Comparison of ENCODE assay signal across 8 cellular contexts in the genomic region with DNA sequence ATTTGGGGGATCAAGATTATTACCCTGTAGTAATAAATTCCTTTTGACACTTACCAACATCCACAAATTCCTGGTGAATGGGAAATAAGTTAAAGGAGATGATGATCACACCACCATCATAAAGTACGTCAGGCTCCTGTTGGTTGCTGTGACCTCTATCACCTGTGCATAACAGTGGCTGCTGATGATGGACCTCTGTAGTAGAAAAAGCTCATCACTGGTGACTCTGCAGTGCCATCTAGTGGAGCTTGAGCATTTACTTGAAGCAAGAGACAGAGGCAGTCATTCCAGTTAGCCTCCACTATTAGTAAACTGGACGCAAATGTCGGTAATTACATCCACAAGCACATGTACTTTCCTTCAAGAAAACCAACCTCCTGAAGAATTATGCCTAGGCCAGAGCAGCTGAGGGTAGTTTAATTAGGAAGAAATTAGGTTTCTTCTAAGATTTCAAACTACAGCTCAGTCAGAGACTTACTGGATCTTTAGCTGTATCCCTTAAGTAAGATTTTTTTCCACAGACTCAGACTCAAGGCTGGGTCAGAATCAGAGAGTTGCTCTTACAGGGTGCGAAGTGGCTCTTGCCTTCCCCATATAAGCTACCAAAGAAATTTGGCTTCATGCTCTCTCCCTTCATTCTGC. TPM values are rescaled to one million over a fixed set of nuclear protein-coding genes. Genes with fewer than 3 reads are reported as not detected.
DNase-seq lines count a peak whose midpoint lies in the region; ATAC-seq, FAIRE-seq and TF ChIP-seq lines count a peak whose summit lies in the region.

No MANE protein-coding gene starts in this region.

- TF ChIP-seq CTCF in BJ (IDR thresholded peaks at IDR 0.05; ENCODE audit: insufficient read depth, low read depth, low read length) (peak; percentile 80), HL-60 (IDR thresholded peaks at IDR 0.05; ENCODE audit: insufficient read depth, low read length) (peak; percentile 68), endothelial cell of umbilical vein (IDR thresholded peaks at IDR 0.05; ENCODE audit: extremely low read depth in 1 of 2, insufficient read depth in 1 of 2, low read depth in 1 of 2, low read length in 2 of 2) (peak; percentile 74 to 77)

- H3K9ac ChIP-seq in endothelial cell of umbilical vein (replicated peaks; ENCODE audit: extremely low read depth, insufficient read depth, low read length): no peak overlapping the region

- BruUV-seq in endothelial cell of umbilical vein (replicated peaks; lab: Mats Ljungman, UMichigan): no TSS peak

- intact Hi-C loops in endothelial cell of umbilical vein (cut with micrococcal nuclease): loop anchor here (1.0 to 5.0 kb wide), 7 partner anchors 294 to 985 kb away; a partner anchor contains a TSS

- FAIRE-seq in endothelial cell of umbilical vein (lab: Jason Lieb, UNC): peak; percentile 96

- no peak overlapping the region for H2AFZ ChIP-seq in endothelial cell of umbilical vein (ENCODE audit: low read depth, low read length)

- H3K4me1 Mint-ChIP-seq in stimulated activated memory B cell treated with anti-CD40 and anti-IgM and Interleukin-4, amounts not matched to agents 10 μg/mL and 1 μg/mL and 100 μg/mL, for 72 hours: peaks cover 4% of the 10 kb centered on the region

- H3K27ac Mint-ChIP-seq in stimulated activated memory B cell treated with anti-CD40 and anti-IgM and Interleukin-4, amounts not matched to agents 10 μg/mL and 1 μg/mL and 100 μg/mL, for 72 hours: no peak overlapping the region

- H3K4me3 ChIP-seq in BJ (ENCODE audit: low read depth, low read length) (no peak overlapping the region), HL-60 (replicated peaks; ENCODE audit: insufficient read depth, low read length) (no peak overlapping the region), endothelial cell of umbilical vein (replicated peaks in 1 of 3; ENCODE audit: insufficient read depth in 1 of 3, low read depth in 1 of 3, low read length in 3 of 3) (no peak overlapping the region)

- DNase-seq in BJ (ENCODE audit: low read depth) (peak; percentile 59), HL-60 (ENCODE audit: low read depth in 1 of 2, low spot score in 1 of 2) (peak; percentile 56 to 79), NCI-H748 treated with DMSO at 0.1 percent for 48 hours (lab: John Stamatoyannopoulos, UW) (peak; percentile 87), endothelial cell of umbilical vein (ENCODE audit: low read depth, low spot score) (peak; percentile 87), myocyte (ENCODE audit: low read depth) (peak; percentile 92)
- DNase-seq in activated CD4-positive, alpha-beta T cell treated with anti-CD3 and anti-CD28 coated beads, Interleukin-2, amount 50 U/mL, for 48 hours: peak; percentile 60 to 75

- ATAC-seq in GM19043 (IDR thresholded peaks at IDR 0.05; ENCODE audit: low read depth, unreplicated experiment): peak; percentile 66
- peak; percentile 90 for ATAC-seq in stimulated activated memory B cell treated with anti-CD40 and anti-IgM and Interleukin-4, amounts not matched to agents 10 μg/mL and 1 μg/mL and 100 μg/mL, for 72 hours

- H3K9me3 ChIP-seq in endothelial cell of umbilical vein (replicated peaks; ENCODE audit: control insufficient read depth, insufficient read depth, low read length): no peaks in the 10 kb centered on the region

- H3K9me1 ChIP-seq in endothelial cell of umbilical vein (replicated peaks; ENCODE audit: control insufficient read depth, extremely low read depth, insufficient read depth, low read length): no peaks in the 10 kb centered on the region

- no peaks in the 10 kb centered on the region for H3K9me3 Mint-ChIP-seq in stimulated activated memory B cell treated with anti-CD40 and anti-IgM and Interleukin-4, amounts not matched to agents 10 μg/mL and 1 μg/mL and 100 μg/mL, for 72 hours

- POLR2A ChIA-PET in BJ (lab: Charles Lee) (no interaction called here), endothelial cell of umbilical vein (lab: Charles Lee) (no interaction called here)

- H3K36me3 ChIP-seq in BJ (ENCODE audit: control insufficient read depth, insufficient read depth, low read length) (peaks cover 6% of the 10 kb centered on the region), endothelial cell of umbilical vein (ENCODE audit: control insufficient read depth in 2 of 2, extremely low read depth in 1 of 2, insufficient read depth in 2 of 2, low read length in 2 of 2) (no peaks in the 10 kb centered on the region)

- no peak overlapping the region for H3K27ac ChIP-seq in HL-60 (replicated peaks)
- H3K27ac ChIP-seq in endothelial cell of umbilical vein (ENCODE audit: insufficient read depth, low read depth, low read length): no peak overlapping the region

- H3K27me3 ChIP-seq in BJ (ENCODE audit: control insufficient read depth, insufficient read depth, low read length) (no peaks in the 10 kb centered on the region), HL-60 (ENCODE audit: insufficient read depth, poor library complexity, severe bottlenecking) (no peaks in the 10 kb centered on the region), endothelial cell of umbilical vein (ENCODE audit: control insufficient read depth in 2 of 2, insufficient read depth in 2 of 2, low read length in 2 of 2) (no peaks in the 10 kb centered on the region)

- no peaks in the 10 kb centered on the region for H4K20me1 ChIP-seq in endothelial cell of umbilical vein (replicated peaks; ENCODE audit: control insufficient read depth, extremely low read depth, insufficient read depth, low read length)

- H3K4me1 ChIP-seq in endothelial cell of umbilical vein (ENCODE audit: control insufficient read depth, extremely low read depth, insufficient read depth, low read length): peaks cover 4% of the 10 kb centered on the region

- dilution Hi-C loops in endothelial cell of umbilical vein (cut with MboI; ENCODE audit: extremely low pct_ligation_motif_present, low sequenced_read_pairs): no loop called here

- no peak for TF ChIP-seq POLR2A in endothelial cell of umbilical vein (IDR thresholded peaks at IDR 0.05; ENCODE audit: low read depth, low read length)

- no peak overlapping the region for H3K4me2 ChIP-seq in endothelial cell of umbilical vein (ENCODE audit: insufficient read depth, low read length)

- H3K27me3 Mint-ChIP-seq in stimulated activated memory B cell treated with anti-CD40 and anti-IgM and Interleukin-4, amounts not matched to agents 10 μg/mL and 1 μg/mL and 100 μg/mL, for 72 hours: no peaks in the 10 kb centered on the region

- CTCF ChIA-PET in BJ (lab: Yijun Ruan, JAX): interaction anchor here (0.6 to 3.7 kb wide), 43 partner anchors 9 to 734 kb away, joined by 3 to 54 read pairs (median 4); a partner anchor contains a TSS
- CTCF ChIA-PET in endothelial cell of umbilical vein (lab: Charles Lee): interaction anchor here (0.7 to 4.8 kb wide), 89 partner anchors 9 to 854 kb away, joined by 3 to 295 read pairs (median 5); no protein-coding TSS in a partner anchor

- H3K36me3 Mint-ChIP-seq in stimulated activated memory B cell treated with anti-CD40 and anti-IgM and Interleukin-4, amounts not matched to agents 10 μg/mL and 1 μg/mL and 100 μg/mL, for 72 hours: no peaks in the 10 kb centered on the region

- no peak overlapping the region for H3K4me3 Mint-ChIP-seq in stimulated activated memory B cell treated with anti-CD40 and anti-IgM and Interleukin-4, amounts not matched to agents 10 μg/mL and 1 μg/mL and 100 μg/mL, for 72 hours

- no peaks in the 10 kb centered on the region for H3K79me2 ChIP-seq in endothelial cell of umbilical vein (ENCODE audit: control insufficient read depth, insufficient read depth, low read length)

TF ChIP-seq in endothelial cell of umbilical vein, 7 proteins besides CTCF, POLR2A, EP300 and RAD21:
- TF ChIP-seq POLR2AphosphoS5 (IDR thresholded peaks at IDR 0.05; ENCODE audit: insufficient read depth, low read depth, low read length) (no peak), GATA2 (IDR thresholded peaks at IDR 0.05; ENCODE audit: insufficient read depth, insufficient read length, low read depth, low read length) (no peak), MYC (IDR thresholded peaks at IDR 0.05; ENCODE audit: low read depth, low read length) (no peak), JUN (IDR thresholded peaks at IDR 0.05; ENCODE audit: borderline replicate concordance, insufficient read depth, insufficient read length, low read depth) (no peak), FOS (IDR thresholded peaks at IDR 0.05; ENCODE audit: borderline replicate concordance, insufficient read depth, low read length) (no peak), EZH2 (IDR thresholded peaks at IDR 0.05; ENCODE audit: borderline replicate concordance, low read depth, low read length, severe bottlenecking) (no peak)
- TF ChIP-seq, protein P1, sequence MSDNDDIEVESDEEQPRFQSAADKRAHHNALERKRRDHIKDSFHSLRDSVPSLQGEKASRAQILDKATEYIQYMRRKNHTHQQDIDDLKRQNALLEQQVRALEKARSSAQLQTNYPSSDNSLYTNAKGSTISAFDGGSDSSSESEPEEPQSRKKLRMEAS (IDR thresholded peaks at IDR 0.05; ENCODE audit: insufficient read depth, insufficient read length): no peak
TF ChIP-seq in endothelial cell of umbilical vein: peak in this region for 0.

RNA-seq across cellular contexts. Expression of a gene that starts 39.3 kb away (rescaled TPM):
- 13.0 and 17.1 TPM in 2 replicates for polyA plus RNA-seq in BJ (2011; rRNA removed)
- 15.4 and 26.3 TPM in 2 replicates for polyA minus RNA-seq in BJ (2011; rRNA and poly(A)+ RNA removed)
- total RNA-seq in endothelial cell of umbilical vein: 71.1 and 72.4 TPM in 2 replicates
- polyA plus RNA-seq in endothelial cell of umbilical vein: 34.9 and 45.1 TPM in 2 replicates
- 24.4 and 30.5 TPM in 2 replicates for polyA plus RNA-seq in endothelial cell of umbilical vein (2011; cell fraction: cytosol; rRNA removed)
- 61.1 and 63.6 TPM in 2 replicates for polyA plus RNA-seq in endothelial cell of umbilical vein (2011; cell fraction: nucleus; rRNA removed)
- polyA plus RNA-seq in endothelial cell of umbilical vein (2012): 22.3 and 28.9 TPM in 2 replicates
- polyA minus RNA-seq in endothelial cell of umbilical vein: 68.6 and 78.0 TPM in 2 replicates
- polyA minus RNA-seq in endothelial cell of umbilical vein (2011; cell fraction: cytosol; rRNA and poly(A)+ RNA removed): 21.5 TPM
- 21.5 and 39.9 TPM in 2 replicates for polyA minus RNA-seq in endothelial cell of umbilical vein (2011; cell fraction: nucleus; rRNA and poly(A)+ RNA removed)
- 2.9 and 4.6 TPM in 2 replicates for total RNA-seq in myocyte
- polyA plus RNA-seq in myocyte (2012): 3.0 TPM

Comparison
In these comparisons a context has a peak if more than half of its experiments do, and no peak if none do; other contexts are left out.
1. RNA of a gene that starts 39.3 kb away (total RNA-seq): 71.1 to 72.4 TPM in endothelial cell of umbilical vein; 2.9 to 4.6 TPM in myocyte; every median in the first group is over 10 times any median in the second.
2. Peak in every context shown above with its lines, with median percentiles within 50 percentile points of each other: DNase-seq and CTCF ChIP-seq.